In genomic region chr11:106276126-106276525, GRCh38 we compare ENCODE assay signal across 17 cellular contexts.
"Had no signal": no experiment of that assay in that cellular context is flagged by ENCODE, and none has a peak within 500 bp of the region (broad histone marks: within the 10 kb centered on the region; RNA-seq: fewer than 3 reads in every experiment).

No MANE protein-coding gene starts in this region.

- DNase-seq: activated CD4-positive, alpha-beta T cell treated with anti-CD3 and anti-CD28 coated beads for 36 hours; activated CD4-positive, alpha-beta T cell treated with anti-CD3 and anti-CD28 coated beads, Interleukin-2, amount 50 U/mL, for 48 hours; activated naive CD4-positive, alpha-beta T cell; activated naive CD8-positive, alpha-beta T cell treated with anti-CD3 and anti-CD28 coated beads for 36 hours; effector CD8-positive, alpha-beta T cell; esophagus squamous epithelium; heart right ventricle; kidney glomerular epithelial cell; left ventricle myocardium inferior; mammary epithelial cell; midbrain; nephron progenitor cell; occipital lobe; stimulated activated CD4-positive, alpha-beta T cell treated with anti-CD3 and anti-CD28 coated beads, Interleukin-12 subunit alpha, Interleukin-12 subunit beta, amount 100 ng/mL, for 4 hours; stimulated activated CD4-positive, alpha-beta T cell treated with anti-CD3 and anti-CD28 coated beads, Interleukin-1b, Interleukin-23, amount 100 ng/mL, for 48 hours; stimulated activated naive CD8-positive, alpha-beta T cell treated with anti-CD3 and anti-CD28 coated beads, Interleukin-15, Interleukin-2, amounts not matched to agents 100 U/mL and 50 U/mL, for 24 hours had no signal

- H3K4me3 ChIP-seq: esophagus squamous epithelium, heart right ventricle, left ventricle myocardium inferior, tibial nerve had no signal

- ATAC-seq: activated CD4-positive, alpha-beta T cell treated with anti-CD3 and anti-CD28 coated beads for 36 hours; heart right ventricle; stimulated activated naive CD8-positive, alpha-beta T cell treated with anti-CD3 and anti-CD28 coated beads, Interleukin-15, Interleukin-2, amounts not matched to agents 100 U/mL and 50 U/mL, for 24 hours had no signal
